ENCODE assay signal across 20 cellular contexts in the genomic region with DNA sequence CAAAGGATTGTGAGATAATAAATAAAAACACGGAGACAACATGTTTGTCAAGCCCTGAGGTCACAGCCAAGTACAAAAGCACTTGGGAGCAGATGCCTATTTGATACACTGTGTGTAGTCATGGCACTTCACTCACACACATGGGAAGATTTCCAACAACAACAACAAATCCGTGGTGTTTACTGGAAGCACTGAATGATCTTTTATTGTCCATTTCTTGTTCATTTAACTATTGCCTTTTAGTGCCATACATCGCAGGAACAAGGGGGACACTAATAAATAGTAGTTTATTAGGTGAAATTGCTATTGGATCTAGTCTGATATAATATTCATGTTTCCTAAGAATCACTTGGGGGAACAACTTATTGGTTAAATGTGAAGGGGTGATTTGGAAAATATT.
"Had no signal": no experiment of that assay in that cellular context is flagged by ENCODE, and none has a peak within 500 bp of the region (broad histone marks: within the 10 kb centered on the region; RNA-seq: fewer than 3 reads in every experiment).

No MANE protein-coding gene starts in this region.

- H3K27ac ChIP-seq: esophagus squamous epithelium, gastroesophageal sphincter, heart left ventricle, neutrophil, pancreas, psoas muscle, right atrium auricular region, tibial nerve had no signal

- FAIRE-seq: keratinocyte, pancreas had no signal

- H3K4me3 ChIP-seq: esophagus squamous epithelium, gastroesophageal sphincter, heart left ventricle, pancreas, psoas muscle, right atrium auricular region, tibial nerve had no signal

- H3K36me3 ChIP-seq: esophagus squamous epithelium, gastroesophageal sphincter, heart left ventricle, neutrophil, pancreas, right atrium auricular region, tibial nerve had no signal

- DNase-seq: activated CD4-positive, alpha-beta memory T cell treated with anti-CD3 and anti-CD28 coated beads for 36 hours; activated CD4-positive, alpha-beta T cell treated with anti-CD3 and anti-CD28 coated beads for 48 hours; activated effector memory CD4-positive, alpha-beta T cell treated with anti-CD3 and anti-CD28 coated beads, Interleukin-2, amount 50 U/mL, for 16 hours; activated naive CD4-positive, alpha-beta T cell treated with anti-CD3 and anti-CD28 coated beads, Interleukin-2, amount 10 ng/mL, durations not matched to agents 7 days and 5 days; activated T-cell treated with anti-CD3 and anti-CD28 coated beads, Interleukin-2, amount 50 U/mL, for 72 hours; amygdala; cortex of kidney; endodermal cell; esophagus squamous epithelium; heart left ventricle; left colon; pancreas; psoas muscle; stimulated activated CD4-positive, alpha-beta T cell treated with anti-CD3 and anti-CD28 coated beads, Interleukin-12 subunit alpha, Interleukin-12 subunit beta, amount 100 ng/mL, for 4 hours; substantia nigra had no signal

- H3K9me3 ChIP-seq: esophagus squamous epithelium, gastroesophageal sphincter, neutrophil, pancreas, psoas muscle, right atrium auricular region, tibial nerve had no signal

- H3K27me3 ChIP-seq: esophagus squamous epithelium, gastroesophageal sphincter, pancreas, right atrium auricular region, tibial nerve had no signal

- H3K4me1 ChIP-seq: esophagus squamous epithelium, gastroesophageal sphincter, heart left ventricle, pancreas, psoas muscle, tibial nerve had no signal

- ATAC-seq: activated T-cell treated with anti-CD3 and anti-CD28 coated beads, Interleukin-2, amount 50 U/mL, for 72 hours; gastroesophageal sphincter; heart left ventricle; left colon; pancreas; psoas muscle had no signal
